Comparison of ENCODE assay signal across 38 cellular contexts in the genomic region with DNA sequence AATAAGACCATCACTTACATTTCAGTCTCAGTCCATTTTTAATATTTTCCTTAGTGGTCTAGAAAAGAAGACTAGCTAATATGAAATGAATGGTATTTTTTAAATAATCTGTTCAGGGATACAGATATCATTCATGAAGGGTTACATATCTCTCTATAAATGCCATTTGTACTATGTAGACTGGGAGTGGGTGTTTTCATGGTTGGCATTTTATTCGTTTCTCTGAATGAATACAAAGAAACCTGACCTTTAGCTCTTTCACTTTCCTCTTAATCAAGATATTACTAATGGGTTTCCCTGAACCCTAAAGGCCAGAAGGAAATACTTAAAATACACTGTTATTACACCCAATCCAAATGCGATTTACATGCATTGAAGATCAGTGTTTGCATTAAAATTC.
"Had no signal": no experiment of that assay in that cellular context is flagged by ENCODE, and none has a peak within 500 bp of the region (broad histone marks: within the 10 kb centered on the region; RNA-seq: fewer than 3 reads in every experiment).

No MANE protein-coding gene starts in this region.

- ATAC-seq: activated naive CD4-positive, alpha-beta T cell treated with anti-CD3 and anti-CD28 coated beads, Interleukin-2, amount 50 U/mL, for 72 hours; activated naive CD8-positive, alpha-beta T cell treated with anti-CD3 and anti-CD28 coated beads, Interleukin-2, amount 50 U/mL, for 24 hours; activated T-cell treated with anti-CD3 and anti-CD28 coated beads, Interleukin-2, amount 50 U/mL, for 4 hours; activated T-cell treated with anti-CD3 and anti-CD28 coated beads, Interleukin-2, amount 50 U/mL, for 72 hours; activated T-helper 17 cell treated with anti-CD3 and anti-CD28 coated beads, Interleukin-2, amount 50 U/mL, for 72 hours; body of pancreas had no signal

- H3K36me3 Mint-ChIP-seq: activated naive CD4-positive, alpha-beta T cell treated with anti-CD3 and anti-CD28 coated beads, Interleukin-2, amount 10 ng/mL, durations not matched to agents 7 days and 5 days; activated naive CD4-positive, alpha-beta T cell treated with anti-CD3 and anti-CD28 coated beads, Interleukin-2, amount 50 U/mL, for 24 hours; activated naive CD4-positive, alpha-beta T cell treated with anti-CD3 and anti-CD28 coated beads, Interleukin-2, amount 50 U/mL, for 72 hours; activated naive CD8-positive, alpha-beta T cell; activated naive CD8-positive, alpha-beta T cell treated with anti-CD3 and anti-CD28 coated beads for 36 hours; activated naive CD8-positive, alpha-beta T cell treated with anti-CD3 and anti-CD28 coated beads, Interleukin-2, amount 10 ng/mL, durations not matched to agents 7 days and 5 days; brain had no signal

- H3K9me3 ChIP-seq: adrenal gland, ascending aorta, body of pancreas, breast epithelium had no signal

- H3K27me3 Mint-ChIP-seq: activated naive CD4-positive, alpha-beta T cell treated with anti-CD3 and anti-CD28 coated beads, Interleukin-2, amount 10 ng/mL, durations not matched to agents 7 days and 5 days; activated naive CD4-positive, alpha-beta T cell treated with anti-CD3 and anti-CD28 coated beads, Interleukin-2, amount 50 U/mL, for 24 hours; activated naive CD8-positive, alpha-beta T cell; activated naive CD8-positive, alpha-beta T cell treated with anti-CD3 and anti-CD28 coated beads for 36 hours; activated naive CD8-positive, alpha-beta T cell treated with anti-CD3 and anti-CD28 coated beads, Interleukin-2, amount 10 ng/mL, durations not matched to agents 7 days and 5 days; activated naive CD8-positive, alpha-beta T cell treated with anti-CD3 and anti-CD28 coated beads, Interleukin-2, amount 50 U/mL, for 24 hours; activated T-cell treated with anti-CD3 and anti-CD28 coated beads, Interleukin-2, amount 50 U/mL, for 24 hours; activated T-helper 17 cell treated with anti-CD3 and anti-CD28 coated beads, Interleukin-2, amount 50 U/mL, for 72 hours; brain; central memory CD8-positive, alpha-beta T cell had no signal

- H3K4me1 Mint-ChIP-seq: activated naive CD4-positive, alpha-beta T cell treated with anti-CD3 and anti-CD28 coated beads, Interleukin-2, amount 10 ng/mL, durations not matched to agents 7 days and 5 days; activated naive CD4-positive, alpha-beta T cell treated with anti-CD3 and anti-CD28 coated beads, Interleukin-2, amount 50 U/mL, for 24 hours; activated naive CD8-positive, alpha-beta T cell treated with anti-CD3 and anti-CD28 coated beads for 36 hours; activated naive CD8-positive, alpha-beta T cell treated with anti-CD3 and anti-CD28 coated beads, Interleukin-2, amount 10 ng/mL, durations not matched to agents 7 days and 5 days; activated naive CD8-positive, alpha-beta T cell treated with anti-CD3 and anti-CD28 coated beads, Interleukin-2, amount 50 U/mL, for 24 hours; activated T-helper 17 cell treated with anti-CD3 and anti-CD28 coated beads, Interleukin-2, amount 50 U/mL, for 72 hours; brain; central memory CD8-positive, alpha-beta T cell had no signal

- DNase-seq: activated effector memory CD4-positive, alpha-beta T cell treated with anti-CD3 and anti-CD28 coated beads, Interleukin-2, amount 50 U/mL, for 16 hours; activated effector memory CD4-positive, alpha-beta T cell treated with Interleukin-2 at 50 U/mL for 16 hours; activated gamma-delta T cell; activated gamma-delta T cell treated with Interleukin-2 at 50 U/mL for 16 hours; activated naive CD4-positive, alpha-beta T cell; activated naive CD4-positive, alpha-beta T cell treated with anti-CD3 and anti-CD28 coated beads for 36 hours; activated naive CD4-positive, alpha-beta T cell treated with anti-CD3 and anti-CD28 coated beads, Interleukin-2, amount 10 ng/mL, durations not matched to agents 7 days and 5 days; activated naive CD4-positive, alpha-beta T cell treated with anti-CD3 and anti-CD28 coated beads, Interleukin-2, amount 50 U/mL, for 16 hours; activated naive CD4-positive, alpha-beta T cell treated with Interleukin-2 at 50 U/mL for 16 hours; activated naive CD8-positive, alpha-beta T cell treated with anti-CD3 and anti-CD28 coated beads for 36 hours; activated naive CD8-positive, alpha-beta T cell treated with anti-CD3 and anti-CD28 coated beads, Interleukin-2, amount 10 ng/mL, durations not matched to agents 7 days and 5 days; activated naive CD8-positive, alpha-beta T cell treated with anti-CD3 and anti-CD28 coated beads, Interleukin-2, amount 50 U/mL, for 24 hours; activated T-cell treated with anti-CD3 and anti-CD28 coated beads, Interleukin-2, amount 50 U/mL, for 1 hour; activated T-cell treated with anti-CD3 and anti-CD28 coated beads, Interleukin-2, amount 50 U/mL, for 24 hours; activated T-cell treated with anti-CD3 and anti-CD28 coated beads, Interleukin-2, amount 50 U/mL, for 4 hours; activated T-cell treated with anti-CD3 and anti-CD28 coated beads, Interleukin-2, amount 50 U/mL, for 48 hours; activated T-cell treated with anti-CD3 and anti-CD28 coated beads, Interleukin-2, amount 50 U/mL, for 72 hours; adrenal gland; amniotic stem cell; amygdala; anterior cingulate cortex; aorta; body of pancreas; brain microvascular endothelial cell; caudate nucleus; central memory CD4-positive, alpha-beta T cell; cerebellar nuclear complex had no signal

- H3K27me3 ChIP-seq: adrenal gland, ascending aorta, body of pancreas, brain microvascular endothelial cell, breast epithelium, cardiac muscle cell had no signal

- H3K27ac Mint-ChIP-seq: activated naive CD4-positive, alpha-beta T cell treated with anti-CD3 and anti-CD28 coated beads for 36 hours; activated naive CD4-positive, alpha-beta T cell treated with anti-CD3 and anti-CD28 coated beads, Interleukin-2, amount 10 ng/mL, durations not matched to agents 7 days and 5 days; activated naive CD4-positive, alpha-beta T cell treated with anti-CD3 and anti-CD28 coated beads, Interleukin-2, amount 50 U/mL, for 72 hours; activated naive CD8-positive, alpha-beta T cell; activated naive CD8-positive, alpha-beta T cell treated with anti-CD3 and anti-CD28 coated beads for 36 hours; activated naive CD8-positive, alpha-beta T cell treated with anti-CD3 and anti-CD28 coated beads, Interleukin-2, amount 10 ng/mL, durations not matched to agents 7 days and 5 days; activated naive CD8-positive, alpha-beta T cell treated with anti-CD3 and anti-CD28 coated beads, Interleukin-2, amount 50 U/mL, for 24 hours; activated T-cell treated with anti-CD3 and anti-CD28 coated beads, Interleukin-2, amount 50 U/mL, for 24 hours; activated T-cell treated with anti-CD3 and anti-CD28 coated beads, Interleukin-2, amount 50 U/mL, for 72 hours; activated T-helper 1 cell treated with anti-CD3 and anti-CD28 coated beads, Interleukin-12 subunit alpha, Interleukin-12 subunit beta, Interleukin-2, Interleukin-4 antibody, amounts not matched to agents 30 ng/mL and 10 ng/mL and 1 ng/mL, durations not matched to agents 14 hours and 24 hours and 36 hours; activated T-helper 17 cell treated with anti-CD3 and anti-CD28 coated beads, Interleukin-2, amount 50 U/mL, for 72 hours; activated T-helper 2 cell treated with anti-CD3 and anti-CD28 coated beads, Interferon-gamma antibody, Interleukin-2, Interleukin-4, amounts not matched to agents 10 μg/mL and 5 μg/mL and 100 μg/mL, durations not matched to agents 14 hours and 24 hours and 36 hours; brain had no signal

- H3K27ac ChIP-seq: adrenal gland, ascending aorta, body of pancreas, brain microvascular endothelial cell, breast epithelium, cardiac muscle cell had no signal

- H3K9me3 Mint-ChIP-seq: activated naive CD4-positive, alpha-beta T cell treated with anti-CD3 and anti-CD28 coated beads for 36 hours; activated naive CD4-positive, alpha-beta T cell treated with anti-CD3 and anti-CD28 coated beads, Interleukin-2, amount 10 ng/mL, durations not matched to agents 7 days and 5 days; activated naive CD4-positive, alpha-beta T cell treated with anti-CD3 and anti-CD28 coated beads, Interleukin-2, amount 50 U/mL, for 24 hours; activated naive CD8-positive, alpha-beta T cell treated with anti-CD3 and anti-CD28 coated beads for 36 hours; activated naive CD8-positive, alpha-beta T cell treated with anti-CD3 and anti-CD28 coated beads, Interleukin-2, amount 10 ng/mL, durations not matched to agents 7 days and 5 days; activated T-cell treated with anti-CD3 and anti-CD28 coated beads, Interleukin-2, amount 50 U/mL, for 24 hours; activated T-cell treated with anti-CD3 and anti-CD28 coated beads, Interleukin-2, amount 50 U/mL, for 4 hours; activated T-cell treated with anti-CD3 and anti-CD28 coated beads, Interleukin-2, amount 50 U/mL, for 72 hours; activated T-helper 1 cell treated with anti-CD3 and anti-CD28 coated beads, Interleukin-12 subunit alpha, Interleukin-12 subunit beta, Interleukin-2, Interleukin-4 antibody, amounts not matched to agents 30 ng/mL and 10 ng/mL and 1 ng/mL, durations not matched to agents 14 hours and 24 hours and 36 hours; activated T-helper 17 cell treated with anti-CD3 and anti-CD28 coated beads, Interleukin-2, amount 50 U/mL, for 72 hours; activated T-helper 2 cell treated with anti-CD3 and anti-CD28 coated beads, Interferon-gamma antibody, Interleukin-2, Interleukin-4, amounts not matched to agents 10 μg/mL and 5 μg/mL and 100 μg/mL, durations not matched to agents 14 hours and 24 hours and 36 hours; brain had no signal

- H3K4me1 ChIP-seq: adrenal gland, ascending aorta, body of pancreas, breast epithelium had no signal

- H3K36me3 ChIP-seq: adrenal gland, ascending aorta, brain microvascular endothelial cell, breast epithelium, cardiac muscle cell had no signal

- H3K4me3 Mint-ChIP-seq: activated naive CD4-positive, alpha-beta T cell treated with anti-CD3 and anti-CD28 coated beads for 36 hours; activated naive CD4-positive, alpha-beta T cell treated with anti-CD3 and anti-CD28 coated beads, Interleukin-2, amount 10 ng/mL, durations not matched to agents 7 days and 5 days; activated naive CD4-positive, alpha-beta T cell treated with anti-CD3 and anti-CD28 coated beads, Interleukin-2, amount 50 U/mL, for 24 hours; activated naive CD8-positive, alpha-beta T cell; activated naive CD8-positive, alpha-beta T cell treated with anti-CD3 and anti-CD28 coated beads for 36 hours; activated naive CD8-positive, alpha-beta T cell treated with anti-CD3 and anti-CD28 coated beads, Interleukin-2, amount 10 ng/mL, durations not matched to agents 7 days and 5 days; activated naive CD8-positive, alpha-beta T cell treated with anti-CD3 and anti-CD28 coated beads, Interleukin-2, amount 50 U/mL, for 24 hours; activated T-cell treated with anti-CD3 and anti-CD28 coated beads, Interleukin-2, amount 50 U/mL, for 24 hours; activated T-cell treated with anti-CD3 and anti-CD28 coated beads, Interleukin-2, amount 50 U/mL, for 4 hours; activated T-cell treated with anti-CD3 and anti-CD28 coated beads, Interleukin-2, amount 50 U/mL, for 72 hours; activated T-helper 1 cell treated with anti-CD3 and anti-CD28 coated beads, Interleukin-12 subunit alpha, Interleukin-12 subunit beta, Interleukin-2, Interleukin-4 antibody, amounts not matched to agents 30 ng/mL and 10 ng/mL and 1 ng/mL, durations not matched to agents 14 hours and 24 hours and 36 hours; activated T-helper 17 cell treated with anti-CD3 and anti-CD28 coated beads, Interleukin-2, amount 50 U/mL, for 72 hours; brain; central memory CD8-positive, alpha-beta T cell had no signal

- H3K4me3 ChIP-seq: adrenal gland, ascending aorta, body of pancreas, breast epithelium, cardiac muscle cell had no signal
